10 cellular contexts compared by ENCODE assay signal in genomic region chr12:2641209-2641608, GRCh38.
DNase-seq lines count a peak whose midpoint lies in the region; ATAC-seq and TF ChIP-seq lines count a peak whose summit lies in the region.
"Had no signal": no experiment of that assay in that cellular context is flagged by ENCODE, and none has a peak within 500 bp of the region (broad histone marks: within the 10 kb centered on the region; RNA-seq: fewer than 3 reads in every experiment).

No MANE protein-coding gene starts in this region.

- peak overlapping the region; percentile 22 to 45; a peak in 3 of 4 replicates for H3K4me3 ChIP-seq in HCT116 (replicated peaks in 1 of 2; ENCODE audit: low read depth in 1 of 2, low read length in 2 of 2)

- no peaks in the 10 kb centered on the region for H3K36me3 Mint-ChIP-seq in WTC11
- H3K36me3 Mint-ChIP-seq in activated CD4-positive, alpha-beta memory T cell treated with anti-CD3 and anti-CD28 coated beads, Interleukin-2, amount 10 ng/mL, durations not matched to agents 7 days and 5 days (ENCODE audit: low read depth): no peaks in the 10 kb centered on the region
- H3K36me3 Mint-ChIP-seq: activated naive CD4-positive, alpha-beta T cell treated with anti-CD3 and anti-CD28 coated beads, Interleukin-2, amount 50 U/mL, for 24 hours had no signal

- peak overlapping the region; percentile 76 for H3K4me2 ChIP-seq in HCT116 (ENCODE audit: low read length)

- POLR2A ChIA-PET in HCT116 (lab: Charles Lee): interaction anchor here (1.0 to 1.9 kb wide), 4 partner anchors 9 to 18 kb away, joined by 3 to 6 read pairs (median 4); no protein-coding TSS in a partner anchor
- POLR2A ChIA-PET in WTC11 (lab: Charles Lee): no interaction called here
- POLR2A ChIA-PET in activated CD4-positive, alpha-beta memory T cell treated with anti-CD3 and anti-CD28 coated beads, Interleukin-2, amount 10 ng/mL, durations not matched to agents 7 days and 5 days (lab: Charles Lee): no interaction called here

- H3K27me3 ChIP-seq in HCT116 (ENCODE audit: insufficient read depth, low read length): no peaks in the 10 kb centered on the region

- H3K9me3 ChIP-seq in HCT116 (ENCODE audit: control insufficient read depth in 1 of 2, insufficient read depth in 1 of 2, low read depth in 1 of 2, low read length in 2 of 2): no peaks in the 10 kb centered on the region
- H3K9me3 ChIP-seq: neutrophil had no signal

- no peak for TF ChIP-seq RAD21 in HCT116 (IDR thresholded peaks at IDR 0.05; ENCODE audit: low read depth)

- no peak for TF ChIP-seq POLR2A in HCT116 (IDR thresholded peaks at IDR 0.05; ENCODE audit: borderline replicate concordance, extremely low read depth, insufficient read depth, insufficient read length)

- CTCF ChIA-PET in HCT116 (lab: Charles Lee) (interaction anchor here (0.7 to 1.9 kb wide), 16 partner anchors 8 to 586 kb away, joined by 3 to 13 read pairs (median 4); no protein-coding TSS in a partner anchor), WTC11 (lab: Charles Lee) (interaction anchor here (0.7 to 3.0 kb wide), 30 partner anchors 9 to 353 kb away, joined by 3 to 38 read pairs (median 4); partner anchors contain the start of gene NRIP2)
- CTCF ChIA-PET in activated CD4-positive, alpha-beta memory T cell treated with anti-CD3 and anti-CD28 coated beads, Interleukin-2, amount 10 ng/mL, durations not matched to agents 7 days and 5 days (lab: Charles Lee): no interaction called here

- RAD21 ChIA-PET in HCT116 (lab: Charles Lee; ENCODE audit: low non-redundant PET in 1 of 2, low total read pairs in 2 of 2, uncharacterized antibody in 2 of 2, unreplicated experiment in 2 of 2): interaction anchor here in 1 of 2 experiments (1.4 kb wide), 1 partner anchor 12 kb away, joined by 4 read pairs; no protein-coding TSS in a partner anchor

- DNase-seq in 8988T (peak; percentile 37), HCT116 (ENCODE audit: low read depth, low spot score) (peak; percentile 47), WTC11 (ENCODE audit: low spot score) (peak; percentile 71), iPS-NIHi11 (ENCODE audit: low spot score) (peak; percentile 69), amygdala (lab: John Stamatoyannopoulos, UW) (no peak)
- DNase-seq in activated CD4-positive, alpha-beta memory T cell treated with anti-CD3 and anti-CD28 coated beads, Interleukin-2, amount 10 ng/mL, durations not matched to agents 7 days and 5 days: no peak

- peak overlapping the region; percentile 85 for H2AFZ ChIP-seq in HCT116 (ENCODE audit: low read depth, low read length, poor library complexity, severe bottlenecking)

- intact Hi-C loops in HCT116 (cut with micrococcal nuclease): no loop called here

- peaks cover 22 to 35% of the 10 kb centered on the region in 2 experiments for H3K4me1 ChIP-seq in HCT116 (ENCODE audit: control insufficient read depth in 1 of 2, insufficient read depth in 2 of 2, low read length in 2 of 2)

- no peaks in the 10 kb centered on the region for H3K9me3 Mint-ChIP-seq in WTC11
- H3K9me3 Mint-ChIP-seq in activated CD4-positive, alpha-beta memory T cell treated with anti-CD3 and anti-CD28 coated beads, Interleukin-2, amount 10 ng/mL, durations not matched to agents 7 days and 5 days: no peaks in the 10 kb centered on the region
- H3K9me3 Mint-ChIP-seq: activated naive CD4-positive, alpha-beta T cell treated with anti-CD3 and anti-CD28 coated beads, Interleukin-2, amount 50 U/mL, for 24 hours had no signal

- peaks cover 36% of the 10 kb centered on the region for H3K4me1 Mint-ChIP-seq in WTC11
- H3K4me1 Mint-ChIP-seq in activated CD4-positive, alpha-beta memory T cell treated with anti-CD3 and anti-CD28 coated beads, Interleukin-2, amount 10 ng/mL, durations not matched to agents 7 days and 5 days: peaks cover 6% of the 10 kb centered on the region

- H3K27ac Mint-ChIP-seq in WTC11: no peak overlapping the region
- H3K27ac Mint-ChIP-seq in activated CD4-positive, alpha-beta memory T cell treated with anti-CD3 and anti-CD28 coated beads, Interleukin-2, amount 10 ng/mL, durations not matched to agents 7 days and 5 days: no peak overlapping the region
- H3K27ac Mint-ChIP-seq: activated naive CD4-positive, alpha-beta T cell treated with anti-CD3 and anti-CD28 coated beads, Interleukin-2, amount 50 U/mL, for 24 hours had no signal

- peak overlapping the region; percentile 81 for H3K27ac ChIP-seq in HCT116 (ENCODE audit: low read depth, low read length)
- H3K27ac ChIP-seq: neutrophil had no signal

- no peaks in the 10 kb centered on the region for H3K27me3 Mint-ChIP-seq in WTC11 (ENCODE audit: low read depth)
- peaks cover 40% of the 10 kb centered on the region for H3K27me3 Mint-ChIP-seq in activated CD4-positive, alpha-beta memory T cell treated with anti-CD3 and anti-CD28 coated beads, Interleukin-2, amount 10 ng/mL, durations not matched to agents 7 days and 5 days

- H3K36me3 ChIP-seq in HCT116 (ENCODE audit: control insufficient read depth in 1 of 2, insufficient read depth in 2 of 2, low read length in 2 of 2): no peaks in the 10 kb centered on the region
- H3K36me3 ChIP-seq: neutrophil had no signal

- peak; percentile 74 for ATAC-seq in HCT116
- peak; percentile 68 for ATAC-seq in WTC11
- ATAC-seq in HG03442 (IDR thresholded peaks at IDR 0.05; ENCODE audit: unreplicated experiment): no peak
- ATAC-seq in GM21367 (IDR thresholded peaks at IDR 0.05; ENCODE audit: unreplicated experiment): no peak

- no peaks in the 10 kb centered on the region for H3K79me2 ChIP-seq in HCT116 (ENCODE audit: insufficient read depth, low read length)

- H3K9ac ChIP-seq in HCT116 (ENCODE audit: low read length): peak overlapping the region; percentile 44

- TF ChIP-seq CTCF in HCT116 (IDR thresholded peaks at IDR 0.05 in 2 of 3, conservative IDR thresholded peaks at IDR 0.05 in 1 of 3; ENCODE audit: borderline replicate concordance in 1 of 3, insufficient read depth in 1 of 3, low read depth in 2 of 3, low read length in 2 of 3) (peak; percentile 23 to 76 (median 66); a peak in 5 of 6 replicates), WTC11 (IDR thresholded peaks at IDR 0.05) (no peak)

- no peak overlapping the region for H3K4me3 Mint-ChIP-seq in WTC11
- no peak overlapping the region for H3K4me3 Mint-ChIP-seq in activated CD4-positive, alpha-beta memory T cell treated with anti-CD3 and anti-CD28 coated beads, Interleukin-2, amount 10 ng/mL, durations not matched to agents 7 days and 5 days
- H3K4me3 Mint-ChIP-seq: activated naive CD4-positive, alpha-beta T cell treated with anti-CD3 and anti-CD28 coated beads, Interleukin-2, amount 50 U/mL, for 24 hours had no signal

- H4K20me1 ChIP-seq in HCT116 (ENCODE audit: insufficient read depth): no peaks in the 10 kb centered on the region

- no TSS peak for BruUV-seq in HCT116 (replicated peaks; lab: Mats Ljungman, UMichigan)

- no peaks in the 10 kb centered on the region for H3K9me2 ChIP-seq in HCT116 (ENCODE audit: insufficient read depth)

TF ChIP-seq in HCT116, 20 proteins besides CTCF, POLR2A, EP300 and RAD21:
- TF ChIP-seq SIN3A (IDR thresholded peaks at IDR 0.05; ENCODE audit: low read depth) (0 out of 2 replicates have a peak, but pooled peaks have one; percentile 9), ZBTB33 (IDR thresholded peaks at IDR 0.05; ENCODE audit: extremely low read depth, insufficient replicate concordance, low read length) (no peak)

TF ChIP-seq in WTC11, 78 proteins besides CTCF, POLR2A, EP300 and RAD21 (continues in another document):
- TF ChIP-seq AFF4 (CRISPR knock-in tag; IDR thresholded peaks at IDR 0.05; ENCODE audit: borderline replicate concordance) (no peak), ZNF425 (CRISPR knock-in tag; conservative IDR thresholded peaks at IDR 0.05) (no peak)

Comparison
In these comparisons a context has a peak if more than half of its experiments do, and no peak if none do; other contexts are left out.
1. DNase-seq: peak in 8988T (single experiment), HCT116 (single experiment), WTC11 (single experiment) and iPS-NIHi11 (single experiment); none in activated CD4-positive, alpha-beta memory T cell treated with anti-CD3 and anti-CD28 coated beads, Interleukin-2, amount 10 ng/mL, durations not matched to agents 7 days and 5 days (single experiment) and amygdala (0 of 56).
2. ATAC-seq: peak in HCT116 (single experiment) and WTC11 (single experiment); none in HG03442 (single experiment) and GM21367 (single experiment).